In genomic region chr16:56401482-56401881, GRCh38 we compare ENCODE assay signal across 9 cellular contexts. TPM values are rescaled to one million over a fixed set of nuclear protein-coding genes. Genes with fewer than 3 reads are reported as not detected.
DNase-seq lines count a peak whose midpoint lies in the region; TF ChIP-seq lines count a peak whose summit lies in the region.
"Had no signal": no experiment of that assay in that cellular context is flagged by ENCODE, and none has a peak within 500 bp of the region (broad histone marks: within the 10 kb centered on the region; RNA-seq: fewer than 3 reads in every experiment).

No MANE protein-coding gene starts in this region.

- H3K27ac ChIP-seq in C4-2B (no peak overlapping the region), SJCRH30 (no peak overlapping the region)

- DNase-seq in HCEC 1CT = peak; percentile 7
- peak; percentile 53 to 62 for DNase-seq in SJCRH30
- DNase-seq in kidney epithelial cell (ENCODE audit: low read depth) = no peak
- no peak for DNase-seq in mesothelial cell of epicardium (ENCODE audit: low spot score in 2 of 2, unreplicated experiment in 2 of 2)
- no peak for DNase-seq in NCI-H526 (lab: John Stamatoyannopoulos, UW)
- no peak for DNase-seq in activated T-cell treated with anti-CD3 and anti-CD28 coated beads, Interleukin-2, amount 50 U/mL, for 48 hours
- DNase-seq in GDM1 (lab: John Stamatoyannopoulos, UW) = no peak
- DNase-seq: hippocampal formation had no signal

- no peak overlapping the region for H3K27ac Mint-ChIP-seq in mesothelial cell of epicardium

- H3K4me3 ChIP-seq in SJCRH30 (no peak overlapping the region), kidney epithelial cell (ENCODE audit: low read depth, low read length) (no peak overlapping the region)

- H3K27me3 ChIP-seq in SJCRH30 (no peaks in the 10 kb centered on the region), kidney epithelial cell (ENCODE audit: control insufficient read depth, insufficient read depth, low read length) (no peaks in the 10 kb centered on the region)

- H3K36me3 ChIP-seq in SJCRH30 (peaks cover 54% of the 10 kb centered on the region), kidney epithelial cell (ENCODE audit: control insufficient read depth, insufficient read depth, low read length) (peaks cover 2% of the 10 kb centered on the region)

- H3K4me1 ChIP-seq in SJCRH30 = no peaks in the 10 kb centered on the region

- peaks cover 48% of the 10 kb centered on the region for H3K36me3 Mint-ChIP-seq in mesothelial cell of epicardium

- H3K9me3 ChIP-seq in SJCRH30 (replicated peaks) = peaks cover 4% of the 10 kb centered on the region; the same call in 1 of the 2 replicates

- H3K9me3 Mint-ChIP-seq in mesothelial cell of epicardium = no peaks in the 10 kb centered on the region

- no peaks in the 10 kb centered on the region for H3K27me3 Mint-ChIP-seq in mesothelial cell of epicardium (ENCODE audit: low read depth)

- H3K4me3 Mint-ChIP-seq in mesothelial cell of epicardium = no peak overlapping the region

- TF ChIP-seq CTCF in C4-2B (conservative IDR thresholded peaks at IDR 0.05) = peak; percentile 26
- TF ChIP-seq CTCF in kidney epithelial cell (IDR thresholded peaks at IDR 0.05; ENCODE audit: insufficient read depth, low read length, poor library complexity, severe bottlenecking) = peak; percentile 20
- TF ChIP-seq CTCF in mesothelial cell of epicardium (IDR thresholded peaks at IDR 0.05; ENCODE audit: unreplicated experiment) = no peak

- H3K4me1 Mint-ChIP-seq in mesothelial cell of epicardium = no peaks in the 10 kb centered on the region

RNA-seq across cellular contexts. Expression of gene AMFR, which starts 23.9 kb away (rescaled TPM):
- 140 TPM in 2 replicates for total RNA-seq in SJCRH30 (2014; rRNA removed; shearing (Covaris generic))
- 131 and 133 TPM in 2 replicates for total RNA-seq in kidney epithelial cell
- total RNA-seq in mesothelial cell of epicardium = 54.6 to 60.0 TPM (median 58.1 TPM) in 3 replicates

RNA-seq across cellular contexts. Expression of gene NUDT21, which starts 49.6 kb away (rescaled TPM):
- 243 and 262 TPM in 2 replicates for total RNA-seq in SJCRH30 (2014; rRNA removed; shearing (Covaris generic))
- total RNA-seq in kidney epithelial cell (59.8 and 89.7 TPM in 2 replicates), mesothelial cell of epicardium (134 to 141 TPM (median 136 TPM) in 3 replicates)

RNA-seq across cellular contexts. Expression of gene OGFOD1, which starts 49.9 kb away (rescaled TPM):
- total RNA-seq in SJCRH30 (2014; rRNA removed; shearing (Covaris generic)) = 150 and 179 TPM in 2 replicates
- 41.3 and 75.8 TPM in 2 replicates for total RNA-seq in kidney epithelial cell
- 34.3 to 37.2 TPM (median 35.5 TPM) in 3 replicates for total RNA-seq in mesothelial cell of epicardium

Comparison
In these comparisons a context has a peak if more than half of its experiments do, and no peak if none do; other contexts are left out.
1. DNase-seq: peak in HCEC 1CT (single experiment) and SJCRH30 (2 of 2); none in kidney epithelial cell (single experiment), mesothelial cell of epicardium (0 of 2), NCI-H526 (0 of 2), activated T-cell treated with anti-CD3 and anti-CD28 coated beads, Interleukin-2, amount 50 U/mL, for 48 hours (0 of 2) and GDM1 (single experiment).